ENCODE assay signal across 34 cellular contexts in genomic region chr7:2681954-2682799, GRCh38. TPM values are rescaled to one million over a fixed set of nuclear protein-coding genes. Genes with fewer than 3 reads are reported as not detected.
A peak's percentile ranks its signal among the peaks of the same experiment; 100 is the strongest.
DNase-seq lines count a peak whose midpoint lies in the region; ATAC-seq and TF ChIP-seq lines count a peak whose summit lies in the region.
"Had no signal": no experiment of that assay in that cellular context is flagged by ENCODE, and none has a peak within 500 bp of the region (broad histone marks: within the 10 kb centered on the region; RNA-seq: fewer than 3 reads in every experiment).

No MANE protein-coding gene starts in this region.

- H3K9me3 ChIP-seq in adrenal gland (replicated peaks in 1 of 3): no peaks in the 10 kb centered on the region
- H3K9me3 ChIP-seq: Caco-2, esophagus squamous epithelium, SJSA1, suprapubic skin, upper lobe of right lung had no signal

- H3K4me1 Mint-ChIP-seq in activated naive CD8-positive, alpha-beta T cell treated with anti-CD3 and anti-CD28 coated beads, Interleukin-2, amount 10 ng/mL, durations not matched to agents 7 days and 5 days: no peaks in the 10 kb centered on the region
- no peaks in the 10 kb centered on the region for H3K4me1 Mint-ChIP-seq in activated naive CD8-positive, alpha-beta T cell treated with anti-CD3 and anti-CD28 coated beads for 36 hours
- H3K4me1 Mint-ChIP-seq: central memory CD8-positive, alpha-beta T cell had no signal

- H3K9me3 Mint-ChIP-seq in activated naive CD8-positive, alpha-beta T cell treated with anti-CD3 and anti-CD28 coated beads, Interleukin-2, amount 10 ng/mL, durations not matched to agents 7 days and 5 days: no peaks in the 10 kb centered on the region
- H3K9me3 Mint-ChIP-seq in activated naive CD8-positive, alpha-beta T cell treated with anti-CD3 and anti-CD28 coated beads for 36 hours: no peaks in the 10 kb centered on the region
- H3K9me3 Mint-ChIP-seq: activated naive CD4-positive, alpha-beta T cell treated with anti-CD3 and anti-CD28 coated beads, Interleukin-2, amount 50 U/mL, for 72 hours; activated T-helper 2 cell treated with anti-CD3 and anti-CD28 coated beads, Interferon-gamma antibody, Interleukin-2, Interleukin-4, amounts not matched to agents 10 μg/mL and 5 μg/mL and 100 μg/mL, durations not matched to agents 14 hours and 24 hours and 36 hours; central memory CD8-positive, alpha-beta T cell; dendritic cell treated with granulocyte-macrophage colony-stimulating factor and Interleukin-4, amounts not matched to agents 40 ng/mL and 50 ng/mL, for 4 days; memory B cell; neural progenitor cell; stimulated activated naive B cell treated with anti-CD40 and anti-IgM and Interleukin-4, amounts not matched to agents 10 μg/mL and 1 μg/mL and 100 μg/mL, for 72 hours had no signal

- peaks cover 14% of the 10 kb centered on the region for H3K27me3 ChIP-seq in adrenal gland
- H3K27me3 ChIP-seq: SJSA1 had no signal

- peak overlapping the region; percentile 53 for H3K27ac Mint-ChIP-seq in activated naive CD8-positive, alpha-beta T cell treated with anti-CD3 and anti-CD28 coated beads, Interleukin-2, amount 10 ng/mL, durations not matched to agents 7 days and 5 days
- H3K27ac Mint-ChIP-seq in activated naive CD8-positive, alpha-beta T cell treated with anti-CD3 and anti-CD28 coated beads for 36 hours: no peak overlapping the region
- H3K27ac Mint-ChIP-seq: activated naive CD4-positive, alpha-beta T cell treated with anti-CD3 and anti-CD28 coated beads, Interleukin-2, amount 50 U/mL, for 72 hours; activated T-helper 2 cell treated with anti-CD3 and anti-CD28 coated beads, Interferon-gamma antibody, Interleukin-2, Interleukin-4, amounts not matched to agents 10 μg/mL and 5 μg/mL and 100 μg/mL, durations not matched to agents 14 hours and 24 hours and 36 hours; dendritic cell treated with granulocyte-macrophage colony-stimulating factor and Interleukin-4, amounts not matched to agents 40 ng/mL and 50 ng/mL, for 4 days; memory B cell; neural progenitor cell; stimulated activated naive B cell treated with anti-CD40 and anti-IgM and Interleukin-4, amounts not matched to agents 10 μg/mL and 1 μg/mL and 100 μg/mL, for 72 hours had no signal

- no peak for TF ChIP-seq CTCF in adrenal gland (IDR thresholded peaks at IDR 0.05)

- H3K4me3 ChIP-seq in adrenal gland: no peak overlapping the region
- H3K4me3 ChIP-seq: esophagus squamous epithelium, neural progenitor cell, SJSA1, suprapubic skin, upper lobe of right lung had no signal

- no peak for ATAC-seq in activated naive CD8-positive, alpha-beta T cell treated with anti-CD3 and anti-CD28 coated beads, Interleukin-2, amount 10 ng/mL, durations not matched to agents 7 days and 5 days (ENCODE audit: low read depth)
- ATAC-seq: activated naive CD4-positive, alpha-beta T cell treated with anti-CD3 and anti-CD28 coated beads, Interleukin-2, amount 50 U/mL, for 72 hours; foreskin keratinocyte; left lobe of liver; stimulated activated naive B cell treated with anti-CD40 and anti-IgM and Interleukin-4, amounts not matched to agents 10 μg/mL and 1 μg/mL and 100 μg/mL, for 72 hours; upper lobe of right lung had no signal

- H3K36me3 Mint-ChIP-seq in activated naive CD8-positive, alpha-beta T cell treated with anti-CD3 and anti-CD28 coated beads, Interleukin-2, amount 10 ng/mL, durations not matched to agents 7 days and 5 days: no peaks in the 10 kb centered on the region
- H3K36me3 Mint-ChIP-seq in activated naive CD8-positive, alpha-beta T cell treated with anti-CD3 and anti-CD28 coated beads for 36 hours: no peaks in the 10 kb centered on the region
- H3K36me3 Mint-ChIP-seq: activated naive CD4-positive, alpha-beta T cell treated with anti-CD3 and anti-CD28 coated beads, Interleukin-2, amount 50 U/mL, for 72 hours; memory B cell; neural progenitor cell; stimulated activated naive B cell treated with anti-CD40 and anti-IgM and Interleukin-4, amounts not matched to agents 10 μg/mL and 1 μg/mL and 100 μg/mL, for 72 hours had no signal

- DNase-seq in activated naive CD8-positive, alpha-beta T cell treated with anti-CD3 and anti-CD28 coated beads, Interleukin-2, amount 10 ng/mL, durations not matched to agents 7 days and 5 days: no peak
- DNase-seq in activated naive CD8-positive, alpha-beta T cell treated with anti-CD3 and anti-CD28 coated beads for 36 hours: no peak
- DNase-seq in hippocampal formation (lab: John Stamatoyannopoulos, UW) (peak; percentile 91 to 97), nucleus accumbens (lab: John Stamatoyannopoulos, UW) (peak; percentile 14 to 97 (median 88)), NCI-H2029 (lab: John Stamatoyannopoulos, UW) (no peak), NCI-H187 (lab: John Stamatoyannopoulos, UW) (no peak), adrenal gland (no peak)
- DNase-seq: activated CD4-positive, alpha-beta T cell treated with anti-CD3 and anti-CD28 coated beads for 48 hours; activated T-cell treated with anti-CD3 and anti-CD28 coated beads for 4 hours; Caco-2; esophagus squamous epithelium; foreskin keratinocyte; GDM1; IMR-90; NCI-H1048; NCI-H1694; NCI-H510A treated with DMSO at 0.1 percent for 48 hours; RPMI8226; stimulated activated naive B cell treated with anti-CD40 and anti-IgM and Interleukin-4, amounts not matched to agents 10 μg/mL and 1 μg/mL and 100 μg/mL, for 72 hours; T-helper 9 cell; upper lobe of right lung had no signal

- WGBS in adrenal gland, 4 donors: 68 to 86% (median 82%) methylated on average over 12 to 27 of the region's 27 CpGs

- no peaks in the 10 kb centered on the region for H3K36me3 ChIP-seq in adrenal gland (replicated peaks in 1 of 2)
- H3K36me3 ChIP-seq: esophagus squamous epithelium, neural progenitor cell, SJSA1, suprapubic skin, upper lobe of right lung had no signal

- peaks cover 38% of the 10 kb centered on the region for H3K27me3 Mint-ChIP-seq in activated naive CD8-positive, alpha-beta T cell treated with anti-CD3 and anti-CD28 coated beads, Interleukin-2, amount 10 ng/mL, durations not matched to agents 7 days and 5 days
- peaks cover 35% of the 10 kb centered on the region for H3K27me3 Mint-ChIP-seq in activated naive CD8-positive, alpha-beta T cell treated with anti-CD3 and anti-CD28 coated beads for 36 hours

- POLR2A ChIA-PET in activated naive CD8-positive, alpha-beta T cell treated with anti-CD3 and anti-CD28 coated beads, Interleukin-2, amount 10 ng/mL, durations not matched to agents 7 days and 5 days (lab: Charles Lee): interaction anchor here (1.3 kb wide), 1 partner anchor 17 kb away, joined by 3 read pairs; no protein-coding TSS in a partner anchor

- H3K4me3 Mint-ChIP-seq in activated naive CD8-positive, alpha-beta T cell treated with anti-CD3 and anti-CD28 coated beads, Interleukin-2, amount 10 ng/mL, durations not matched to agents 7 days and 5 days: no peak overlapping the region
- no peak overlapping the region for H3K4me3 Mint-ChIP-seq in activated naive CD8-positive, alpha-beta T cell treated with anti-CD3 and anti-CD28 coated beads for 36 hours
- H3K4me3 Mint-ChIP-seq: central memory CD8-positive, alpha-beta T cell; dendritic cell treated with granulocyte-macrophage colony-stimulating factor and Interleukin-4, amounts not matched to agents 40 ng/mL and 50 ng/mL, for 4 days; memory B cell; stimulated activated naive B cell treated with anti-CD40 and anti-IgM and Interleukin-4, amounts not matched to agents 10 μg/mL and 1 μg/mL and 100 μg/mL, for 72 hours had no signal

- TF ChIP-seq POLR2A in adrenal gland (IDR thresholded peaks at IDR 0.05): no peak

- H3K4me1 ChIP-seq in adrenal gland (replicated peaks in 1 of 2): no peaks in the 10 kb centered on the region
- H3K4me1 ChIP-seq: Caco-2, foreskin keratinocyte, neural progenitor cell, upper lobe of right lung had no signal

- H3K27ac ChIP-seq in temporal lobe (ENCODE audit: low read depth, low read length) (peak overlapping the region; percentile 91), adrenal gland (no peak overlapping the region)
- H3K27ac ChIP-seq: 22Rv1, C4-2B, esophagus squamous epithelium, foreskin keratinocyte, neural progenitor cell, SJSA1, suprapubic skin, upper lobe of right lung had no signal

- intact Hi-C loops in adrenal gland (cut with DNase I): loop anchor here (10.0 kb wide), 2 partner anchors 117 to 207 kb away; partner anchors contain the start of gene GRIFIN (in 1 of the 2)

RNA-seq across cellular contexts. Expression of gene AMZ1, which starts 5.8 kb away (rescaled TPM):
- total RNA-seq in activated naive CD8-positive, alpha-beta T cell treated with anti-CD3 and anti-CD28 coated beads, Interleukin-2, amount 10 ng/mL, durations not matched to agents 7 days and 5 days: under 1 TPM; 0.17 TPM
- total RNA-seq in activated naive CD8-positive, alpha-beta T cell treated with anti-CD3 and anti-CD28 coated beads for 36 hours: under 1 TPM in 1 of 2 experiments, not detected in 1; 0.04 TPM
- 1.5 TPM for total RNA-seq in temporal lobe
- total RNA-seq in adrenal gland: under 1 TPM in 2 of 8 donors, not detected in 6; 0.14 to 0.36 TPM
- under 1 TPM; 0.07 to 0.32 (median 0.07) TPM for polyA plus RNA-seq in adrenal gland
- total RNA-seq: foreskin keratinocyte, pulmonary artery endothelial cell had no signal
- polyA plus RNA-seq: foreskin keratinocyte had no signal

RNA-seq across cellular contexts. Expression of gene TTYH3, which starts 50.4 kb away (rescaled TPM):
- total RNA-seq in activated naive CD8-positive, alpha-beta T cell treated with anti-CD3 and anti-CD28 coated beads, Interleukin-2, amount 10 ng/mL, durations not matched to agents 7 days and 5 days: 10 to 100 TPM; 32.0 to 33.4 TPM
- total RNA-seq in activated naive CD8-positive, alpha-beta T cell treated with anti-CD3 and anti-CD28 coated beads for 36 hours: 10 to 100 TPM; 26.8 to 27.2 TPM
- 68.4 TPM for total RNA-seq in temporal lobe
- total RNA-seq in adrenal gland: 10 to 100 TPM; 34.8 to 86.3 (median 60.3) TPM
- polyA plus RNA-seq in adrenal gland: 10 to 100 TPM in 2 of 3 donors, 1 to 10 TPM in 1; 5.4 to 38.4 (median 21.3) TPM

Comparison
In these comparisons a context has a peak if more than half of its experiments do, and no peak if none do; other contexts are left out.
1. DNase-seq: peak in hippocampal formation (2 of 2) and nucleus accumbens (56 of 56); none in activated naive CD8-positive, alpha-beta T cell treated with anti-CD3 and anti-CD28 coated beads, Interleukin-2, amount 10 ng/mL, durations not matched to agents 7 days and 5 days (single experiment), activated naive CD8-positive, alpha-beta T cell treated with anti-CD3 and anti-CD28 coated beads for 36 hours (single experiment), NCI-H2029 (single experiment), NCI-H187 (0 of 2) and adrenal gland (0 of 7).